ENCODE assay signal across 1 cellular context in genomic region chr4:1797861-1798529, GRCh38.
TF ChIP-seq lines count a peak whose summit lies in the region.

No MANE protein-coding gene starts in this region.

TF ChIP-seq in HepG2, 621 proteins besides CTCF, POLR2A, EP300 and RAD21 (continued from another document and continues in another):
- TF ChIP-seq ZNF280D (CRISPR knock-in tag; IDR thresholded peaks at IDR 0.05) (peak; percentile 46; the same call in 1 of the 2 replicates), DMAP1 (CRISPR knock-in tag; IDR thresholded peaks at IDR 0.05) (no peak), BORCS8-MEF2B (CRISPR knock-in tag; IDR thresholded peaks at IDR 0.05) (no peak), ZNF350 (CRISPR knock-in tag; IDR thresholded peaks at IDR 0.05; ENCODE audit: borderline replicate concordance, low read depth) (0 out of 2 replicates have a peak, but pooled peaks have one; percentile 36), FLYWCH1 (CRISPR knock-in tag; IDR thresholded peaks at IDR 0.05) (no peak), FOSL1 (CRISPR knock-in tag; IDR thresholded peaks at IDR 0.05; ENCODE audit: borderline replicate concordance) (no peak), ATM (IDR thresholded peaks at IDR 0.05; ENCODE audit: borderline replicate concordance) (no peak), ZNF788 (CRISPR knock-in tag; IDR thresholded peaks at IDR 0.05; ENCODE audit: borderline replicate concordance) (peak; percentile 74; the same call in 1 of the 2 replicates), TBL1XR1 (IDR thresholded peaks at IDR 0.05; ENCODE audit: borderline replicate concordance, low read length, partially characterized antibody) (no peak), FOXC1 (CRISPR knock-in tag; IDR thresholded peaks at IDR 0.05; ENCODE audit: borderline replicate concordance) (no peak), MXD1 (CRISPR knock-in tag; IDR thresholded peaks at IDR 0.05) (peak; percentile 7; the same call in 1 of the 2 replicates), ZNF709 (CRISPR knock-in tag; IDR thresholded peaks at IDR 0.05) (0 out of 2 replicates have a peak, but pooled peaks have one; percentile 34), ZNF747 (CRISPR knock-in tag; IDR thresholded peaks at IDR 0.05; ENCODE audit: borderline replicate concordance) (peak; percentile 52; the same call in 1 of the 2 replicates), ARID4A (CRISPR knock-in tag; IDR thresholded peaks at IDR 0.05; ENCODE audit: borderline replicate concordance) (peak; percentile 60; the same call in 1 of the 2 replicates), GMEB1 (CRISPR knock-in tag; IDR thresholded peaks at IDR 0.05; ENCODE audit: borderline replicate concordance) (no peak), CC2D1A (CRISPR knock-in tag; IDR thresholded peaks at IDR 0.05) (no peak), ZNF180 (CRISPR knock-in tag; IDR thresholded peaks at IDR 0.05; ENCODE audit: borderline replicate concordance, low read depth) (no peak), NONO (IDR thresholded peaks at IDR 0.05) (no peak), NONO (CRISPR knock-in tag; conservative IDR thresholded peaks at IDR 0.05) (no peak; the same call in 1 of the 2 replicates), RBFOX2 (IDR thresholded peaks at IDR 0.05; ENCODE audit: low read depth, low read length) (peak; percentile 92), ZNF564 (CRISPR knock-in tag; IDR thresholded peaks at IDR 0.05) (peak; percentile 55; the same call in 1 of the 2 replicates)
- TF ChIP-seq, protein P1, sequence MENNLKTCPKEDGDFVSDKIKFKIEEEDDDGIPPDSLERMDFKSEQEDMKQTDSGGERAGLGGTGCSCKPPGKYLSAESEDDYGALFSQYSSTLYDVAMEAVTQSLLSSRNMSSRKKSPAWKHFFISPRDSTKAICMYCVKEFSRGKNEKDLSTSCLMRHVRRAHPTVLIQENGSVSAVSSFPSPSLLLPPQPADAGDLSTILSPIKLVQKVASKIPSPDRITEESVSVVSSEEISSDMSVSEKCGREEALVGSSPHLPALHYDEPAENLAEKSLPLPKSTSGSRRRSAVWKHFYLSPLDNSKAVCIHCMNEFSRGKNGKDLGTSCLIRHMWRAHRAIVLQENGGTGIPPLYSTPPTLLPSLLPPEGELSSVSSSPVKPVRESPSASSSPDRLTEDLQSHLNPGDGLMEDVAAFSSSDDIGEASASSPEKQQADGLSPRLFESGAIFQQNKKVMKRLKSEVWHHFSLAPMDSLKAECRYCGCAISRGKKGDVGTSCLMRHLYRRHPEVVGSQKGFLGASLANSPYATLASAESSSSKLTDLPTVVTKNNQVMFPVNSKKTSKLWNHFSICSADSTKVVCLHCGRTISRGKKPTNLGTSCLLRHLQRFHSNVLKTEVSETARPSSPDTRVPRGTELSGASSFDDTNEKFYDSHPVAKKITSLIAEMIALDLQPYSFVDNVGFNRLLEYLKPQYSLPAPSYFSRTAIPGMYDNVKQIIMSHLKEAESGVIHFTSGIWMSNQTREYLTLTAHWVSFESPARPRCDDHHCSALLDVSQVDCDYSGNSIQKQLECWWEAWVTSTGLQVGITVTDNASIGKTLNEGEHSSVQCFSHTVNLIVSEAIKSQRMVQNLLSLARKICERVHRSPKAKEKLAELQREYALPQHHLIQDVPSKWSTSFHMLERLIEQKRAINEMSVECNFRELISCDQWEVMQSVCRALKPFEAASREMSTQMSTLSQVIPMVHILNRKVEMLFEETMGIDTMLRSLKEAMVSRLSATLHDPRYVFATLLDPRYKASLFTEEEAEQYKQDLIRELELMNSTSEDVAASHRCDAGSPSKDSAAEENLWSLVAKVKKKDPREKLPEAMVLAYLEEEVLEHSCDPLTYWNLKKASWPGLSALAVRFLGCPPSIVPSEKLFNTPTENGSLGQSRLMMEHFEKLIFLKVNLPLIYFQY (CRISPR knock-in tag; IDR thresholded peaks at IDR 0.05; ENCODE audit: borderline replicate concordance), result 0 out of 2 replicates have a peak, but pooled peaks have one; percentile 67
- TF ChIP-seq, protein P2, sequence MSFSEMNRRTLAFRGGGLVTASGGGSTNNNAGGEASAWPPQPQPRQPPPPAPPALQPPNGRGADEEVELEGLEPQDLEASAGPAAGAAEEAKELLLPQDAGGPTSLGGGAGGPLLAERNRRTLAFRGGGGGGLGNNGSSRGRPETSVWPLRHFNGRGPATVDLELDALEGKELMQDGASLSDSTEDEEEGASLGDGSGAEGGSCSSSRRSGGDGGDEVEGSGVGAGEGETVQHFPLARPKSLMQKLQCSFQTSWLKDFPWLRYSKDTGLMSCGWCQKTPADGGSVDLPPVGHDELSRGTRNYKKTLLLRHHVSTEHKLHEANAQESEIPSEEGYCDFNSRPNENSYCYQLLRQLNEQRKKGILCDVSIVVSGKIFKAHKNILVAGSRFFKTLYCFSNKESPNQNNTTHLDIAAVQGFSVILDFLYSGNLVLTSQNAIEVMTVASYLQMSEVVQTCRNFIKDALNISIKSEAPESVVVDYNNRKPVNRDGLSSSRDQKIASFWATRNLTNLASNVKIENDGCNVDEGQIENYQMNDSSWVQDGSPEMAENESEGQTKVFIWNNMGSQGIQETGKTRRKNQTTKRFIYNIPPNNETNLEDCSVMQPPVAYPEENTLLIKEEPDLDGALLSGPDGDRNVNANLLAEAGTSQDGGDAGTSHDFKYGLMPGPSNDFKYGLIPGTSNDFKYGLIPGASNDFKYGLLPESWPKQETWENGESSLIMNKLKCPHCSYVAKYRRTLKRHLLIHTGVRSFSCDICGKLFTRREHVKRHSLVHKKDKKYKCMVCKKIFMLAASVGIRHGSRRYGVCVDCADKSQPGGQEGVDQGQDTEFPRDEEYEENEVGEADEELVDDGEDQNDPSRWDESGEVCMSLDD (CRISPR knock-in tag; IDR thresholded peaks at IDR 0.05; ENCODE audit: borderline replicate concordance), result peak; percentile 85; the same call in 1 of the 2 replicates
- TF ChIP-seq, protein P3, sequence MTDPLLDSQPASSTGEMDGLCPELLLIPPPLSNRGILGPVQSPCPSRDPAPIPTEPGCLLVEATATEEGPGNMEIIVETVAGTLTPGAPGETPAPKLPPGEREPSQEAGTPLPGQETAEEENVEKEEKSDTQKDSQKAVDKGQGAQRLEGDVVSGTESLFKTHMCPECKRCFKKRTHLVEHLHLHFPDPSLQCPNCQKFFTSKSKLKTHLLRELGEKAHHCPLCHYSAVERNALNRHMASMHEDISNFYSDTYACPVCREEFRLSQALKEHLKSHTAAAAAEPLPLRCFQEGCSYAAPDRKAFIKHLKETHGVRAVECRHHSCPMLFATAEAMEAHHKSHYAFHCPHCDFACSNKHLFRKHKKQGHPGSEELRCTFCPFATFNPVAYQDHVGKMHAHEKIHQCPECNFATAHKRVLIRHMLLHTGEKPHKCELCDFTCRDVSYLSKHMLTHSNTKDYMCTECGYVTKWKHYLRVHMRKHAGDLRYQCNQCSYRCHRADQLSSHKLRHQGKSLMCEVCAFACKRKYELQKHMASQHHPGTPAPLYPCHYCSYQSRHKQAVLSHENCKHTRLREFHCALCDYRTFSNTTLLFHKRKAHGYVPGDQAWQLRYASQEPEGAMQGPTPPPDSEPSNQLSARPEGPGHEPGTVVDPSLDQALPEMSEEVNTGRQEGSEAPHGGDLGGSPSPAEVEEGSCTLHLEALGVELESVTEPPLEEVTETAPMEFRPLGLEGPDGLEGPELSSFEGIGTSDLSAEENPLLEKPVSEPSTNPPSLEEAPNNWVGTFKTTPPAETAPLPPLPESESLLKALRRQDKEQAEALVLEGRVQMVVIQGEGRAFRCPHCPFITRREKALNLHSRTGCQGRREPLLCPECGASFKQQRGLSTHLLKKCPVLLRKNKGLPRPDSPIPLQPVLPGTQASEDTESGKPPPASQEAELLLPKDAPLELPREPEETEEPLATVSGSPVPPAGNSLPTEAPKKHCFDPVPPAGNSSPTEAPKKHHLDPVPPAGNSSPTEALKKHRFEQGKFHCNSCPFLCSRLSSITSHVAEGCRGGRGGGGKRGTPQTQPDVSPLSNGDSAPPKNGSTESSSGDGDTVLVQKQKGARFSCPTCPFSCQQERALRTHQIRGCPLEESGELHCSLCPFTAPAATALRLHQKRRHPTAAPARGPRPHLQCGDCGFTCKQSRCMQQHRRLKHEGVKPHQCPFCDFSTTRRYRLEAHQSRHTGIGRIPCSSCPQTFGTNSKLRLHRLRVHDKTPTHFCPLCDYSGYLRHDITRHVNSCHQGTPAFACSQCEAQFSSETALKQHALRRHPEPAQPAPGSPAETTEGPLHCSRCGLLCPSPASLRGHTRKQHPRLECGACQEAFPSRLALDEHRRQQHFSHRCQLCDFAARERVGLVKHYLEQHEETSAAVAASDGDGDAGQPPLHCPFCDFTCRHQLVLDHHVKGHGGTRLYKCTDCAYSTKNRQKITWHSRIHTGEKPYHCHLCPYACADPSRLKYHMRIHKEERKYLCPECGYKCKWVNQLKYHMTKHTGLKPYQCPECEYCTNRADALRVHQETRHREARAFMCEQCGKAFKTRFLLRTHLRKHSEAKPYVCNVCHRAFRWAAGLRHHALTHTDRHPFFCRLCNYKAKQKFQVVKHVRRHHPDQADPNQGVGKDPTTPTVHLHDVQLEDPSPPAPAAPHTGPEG (CRISPR knock-in tag; IDR thresholded peaks at IDR 0.05), result no peak
- TF ChIP-seq, protein P4, sequence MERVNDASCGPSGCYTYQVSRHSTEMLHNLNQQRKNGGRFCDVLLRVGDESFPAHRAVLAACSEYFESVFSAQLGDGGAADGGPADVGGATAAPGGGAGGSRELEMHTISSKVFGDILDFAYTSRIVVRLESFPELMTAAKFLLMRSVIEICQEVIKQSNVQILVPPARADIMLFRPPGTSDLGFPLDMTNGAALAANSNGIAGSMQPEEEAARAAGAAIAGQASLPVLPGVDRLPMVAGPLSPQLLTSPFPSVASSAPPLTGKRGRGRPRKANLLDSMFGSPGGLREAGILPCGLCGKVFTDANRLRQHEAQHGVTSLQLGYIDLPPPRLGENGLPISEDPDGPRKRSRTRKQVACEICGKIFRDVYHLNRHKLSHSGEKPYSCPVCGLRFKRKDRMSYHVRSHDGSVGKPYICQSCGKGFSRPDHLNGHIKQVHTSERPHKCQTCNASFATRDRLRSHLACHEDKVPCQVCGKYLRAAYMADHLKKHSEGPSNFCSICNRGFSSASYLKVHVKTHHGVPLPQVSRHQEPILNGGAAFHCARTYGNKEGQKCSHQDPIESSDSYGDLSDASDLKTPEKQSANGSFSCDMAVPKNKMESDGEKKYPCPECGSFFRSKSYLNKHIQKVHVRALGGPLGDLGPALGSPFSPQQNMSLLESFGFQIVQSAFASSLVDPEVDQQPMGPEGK (CRISPR knock-in tag; IDR thresholded peaks at IDR 0.05), result peak; percentile 99
